Comparison of ENCODE assay signal across 16 cellular contexts in genomic region chr5:53291528-53291927, GRCh38.
DNase-seq lines count a peak whose midpoint lies in the region; ATAC-seq and TF ChIP-seq lines count a peak whose summit lies in the region.
"Had no signal": no experiment of that assay in that cellular context is flagged by ENCODE, and none has a peak within 500 bp of the region (broad histone marks: within the 10 kb centered on the region; RNA-seq: fewer than 3 reads in every experiment).

No MANE protein-coding gene starts in this region.

- peak overlapping the region; percentile 74 for H3K27ac Mint-ChIP-seq in dendritic cell treated with granulocyte-macrophage colony-stimulating factor and Interleukin-4, amounts not matched to agents 40 ng/mL and 50 ng/mL, for 4 days
- H3K27ac Mint-ChIP-seq: activated CD4-positive, alpha-beta T cell treated with anti-CD3 and anti-CD28 coated beads for 36 hours; activated naive CD4-positive, alpha-beta T cell treated with anti-CD3 and anti-CD28 coated beads, Interleukin-2, amount 50 U/mL, for 24 hours; T-helper 17 cell had no signal

- no peaks in the 10 kb centered on the region for H3K79me2 ChIP-seq in ACC112 (ENCODE audit: control insufficient read depth, insufficient read depth, low read length, unreplicated experiment)
- H3K79me2 ChIP-seq in hepatocyte = no peaks in the 10 kb centered on the region

- H3K4me1 ChIP-seq in ACC112 (ENCODE audit: control insufficient read depth, insufficient read depth, low read length, unreplicated experiment) = peaks cover 9% of the 10 kb centered on the region
- peaks cover 6% of the 10 kb centered on the region for H3K4me1 ChIP-seq in hepatocyte (ENCODE audit: insufficient read depth)
- H3K4me1 ChIP-seq: stomach had no signal

- no peak overlapping the region for H3K4me3 Mint-ChIP-seq in dendritic cell treated with granulocyte-macrophage colony-stimulating factor and Interleukin-4, amounts not matched to agents 40 ng/mL and 50 ng/mL, for 4 days
- H3K4me3 Mint-ChIP-seq: activated CD4-positive, alpha-beta T cell treated with anti-CD3 and anti-CD28 coated beads for 36 hours; activated naive CD4-positive, alpha-beta T cell treated with anti-CD3 and anti-CD28 coated beads, Interleukin-2, amount 50 U/mL, for 24 hours; T-helper 17 cell had no signal

- no peaks in the 10 kb centered on the region for H3K9me2 ChIP-seq in hepatocyte (replicated peaks; ENCODE audit: insufficient read depth)

- no peak for TF ChIP-seq POLR2A in NB4 (IDR thresholded peaks at IDR 0.05; ENCODE audit: extremely low read depth, insufficient read length)

- H3K36me3 ChIP-seq in ACC112 (ENCODE audit: insufficient read depth, low read length) (no peaks in the 10 kb centered on the region), hepatocyte (replicated peaks; ENCODE audit: insufficient read depth, low read depth) (no peaks in the 10 kb centered on the region)
- H3K36me3 ChIP-seq: stomach had no signal

- H3K27ac ChIP-seq in ACC112 (ENCODE audit: low read depth, low read length) = 0 out of 2 replicates have a peak overlapping the region, but pooled peaks have one; percentile 7
- H3K27ac ChIP-seq in hepatocyte = peak overlapping the region; percentile 14
- H3K27ac ChIP-seq: stomach had no signal

- H4K20me1 ChIP-seq in hepatocyte (ENCODE audit: insufficient read depth, poor library complexity, severe bottlenecking) = no peaks in the 10 kb centered on the region

- H3K9me3 ChIP-seq in hepatocyte (ENCODE audit: low read depth) = no peaks in the 10 kb centered on the region

- peaks cover 20% of the 10 kb centered on the region for H3K4me1 Mint-ChIP-seq in dendritic cell treated with granulocyte-macrophage colony-stimulating factor and Interleukin-4, amounts not matched to agents 40 ng/mL and 50 ng/mL, for 4 days (ENCODE audit: low read depth)
- H3K4me1 Mint-ChIP-seq: activated CD4-positive, alpha-beta T cell treated with anti-CD3 and anti-CD28 coated beads for 36 hours; activated naive CD4-positive, alpha-beta T cell treated with anti-CD3 and anti-CD28 coated beads, Interleukin-2, amount 50 U/mL, for 24 hours; T-helper 17 cell had no signal

- H2AFZ ChIP-seq in ACC112 (ENCODE audit: low read length, unreplicated experiment) (no peak overlapping the region), hepatocyte (no peak overlapping the region)

- H3K4me2 ChIP-seq in hepatocyte = peak overlapping the region; percentile 32
- H3K4me2 ChIP-seq: smooth muscle cell had no signal

- DNase-seq in NB4 (ENCODE audit: low read depth) = peak; percentile 2
- peak; percentile 12 for DNase-seq in hepatocyte (ENCODE audit: low spot score)
- DNase-seq in central memory CD4-positive, alpha-beta T cell = no peak
- no peak for DNase-seq in D341Med (ENCODE audit: low spot score)
- no peak for DNase-seq in stimulated activated CD4-positive, alpha-beta T cell treated with anti-CD3 and anti-CD28 coated beads, Interleukin-2, amount 100 ng/mL, for 24 hours
- DNase-seq: activated CD4-positive, alpha-beta T cell treated with anti-CD3 and anti-CD28 coated beads for 36 hours; erythroblast; NCI-H1417 treated with DMSO at 0.1 percent for 48 hours; occipital lobe; stomach; T-helper 17 cell had no signal

- no peak for ATAC-seq in GM19328 (IDR thresholded peaks at IDR 0.05; ENCODE audit: unreplicated experiment)
- ATAC-seq: activated CD4-positive, alpha-beta T cell treated with anti-CD3 and anti-CD28 coated beads for 36 hours; T-helper 17 cell had no signal

- H3K27me3 Mint-ChIP-seq in dendritic cell treated with granulocyte-macrophage colony-stimulating factor and Interleukin-4, amounts not matched to agents 40 ng/mL and 50 ng/mL, for 4 days = peaks cover 2% of the 10 kb centered on the region

- no peak for TF ChIP-seq CTCF in NB4 (IDR thresholded peaks at IDR 0.05; ENCODE audit: low read depth, low read length)
- no peak for TF ChIP-seq CTCF in hepatocyte (IDR thresholded peaks at IDR 0.05; ENCODE audit: poor library complexity)

- no peaks in the 10 kb centered on the region for H3K27me3 ChIP-seq in ACC112 (ENCODE audit: insufficient read depth, low read length)
- no peaks in the 10 kb centered on the region for H3K27me3 ChIP-seq in hepatocyte
- H3K27me3 ChIP-seq: stomach had no signal

- intact Hi-C loops in dendritic cell treated with granulocyte-macrophage colony-stimulating factor and Interleukin-4, amounts not matched to agents 40 ng/mL and 50 ng/mL, for 4 days (cut with micrococcal nuclease) = loop anchor here (1.0 kb wide), 1 partner anchor 131 kb away; no protein-coding TSS in a partner anchor

- H3K36me3 Mint-ChIP-seq in dendritic cell treated with granulocyte-macrophage colony-stimulating factor and Interleukin-4, amounts not matched to agents 40 ng/mL and 50 ng/mL, for 4 days (ENCODE audit: low read depth) = no peaks in the 10 kb centered on the region

- H3K4me3 ChIP-seq in ACC112 (ENCODE audit: low read depth, low read length) = no peak overlapping the region
- H3K4me3 ChIP-seq in NB4 (ENCODE audit: low read depth, low read length) = no peak overlapping the region
- H3K4me3 ChIP-seq in hepatocyte = no peak overlapping the region
- H3K4me3 ChIP-seq: smooth muscle cell, stomach had no signal

- H3K9me3 Mint-ChIP-seq in dendritic cell treated with granulocyte-macrophage colony-stimulating factor and Interleukin-4, amounts not matched to agents 40 ng/mL and 50 ng/mL, for 4 days = peaks cover 34% of the 10 kb centered on the region

Comparison
In these comparisons a context has a peak if more than half of its experiments do, and no peak if none do; other contexts are left out.
1. DNase-seq: peak in NB4 (single experiment) and hepatocyte (single experiment); none in central memory CD4-positive, alpha-beta T cell (single experiment), D341Med (single experiment) and stimulated activated CD4-positive, alpha-beta T cell treated with anti-CD3 and anti-CD28 coated beads, Interleukin-2, amount 100 ng/mL, for 24 hours (0 of 2).